ENCODE assay signal across 9 cellular contexts in genomic region chr6:45479834-45480696, GRCh38.
A peak's percentile ranks its signal among the peaks of the same experiment; 100 is the strongest.
DNase-seq lines count a peak whose midpoint lies in the region; ATAC-seq, FAIRE-seq and TF ChIP-seq lines count a peak whose summit lies in the region.
"Had no signal": no experiment of that assay in that cellular context is flagged by ENCODE, and none has a peak within 500 bp of the region (broad histone marks: within the 10 kb centered on the region; RNA-seq: fewer than 3 reads in every experiment).

No MANE protein-coding gene starts in this region.

- TF ChIP-seq POLR2A in ovary (IDR thresholded peaks at IDR 0.05) = no peak
- no peak for TF ChIP-seq POLR2A in heart left ventricle (IDR thresholded peaks at IDR 0.05)

- H3K9me3 ChIP-seq in ovary (no peaks in the 10 kb centered on the region), heart left ventricle (no peaks in the 10 kb centered on the region), OCI-LY7 (ENCODE audit: low read length) (no peaks in the 10 kb centered on the region)

- no peak overlapping the region for H3K4me2 ChIP-seq in OCI-LY7 (ENCODE audit: low read length)

- H3K4me1 ChIP-seq in ovary (ENCODE audit: insufficient read depth) = no peaks in the 10 kb centered on the region
- peaks cover 0 to 36% (median 0%) of the 10 kb centered on the region in 12 donors for H3K4me1 ChIP-seq in heart left ventricle
- no peaks in the 10 kb centered on the region for H3K4me1 ChIP-seq in OCI-LY7 (ENCODE audit: insufficient read depth, low read length, poor library complexity, severe bottlenecking)

- H3K36me3 ChIP-seq in ovary = no peaks in the 10 kb centered on the region
- no peaks in the 10 kb centered on the region for H3K36me3 ChIP-seq in heart left ventricle
- H3K36me3 ChIP-seq in OCI-LY7 (ENCODE audit: insufficient read depth, low read length) = no peaks in the 10 kb centered on the region

- no TSS peak for BruUV-seq in OCI-LY7 (replicated peaks; lab: Mats Ljungman, UMichigan)

- H3K4me3 ChIP-seq in fibroblast of pulmonary artery (replicated peaks; ENCODE audit: low read depth, low read length) (no peak overlapping the region), ovary (no peak overlapping the region), heart left ventricle (peak overlapping the region in 2 of 12 donors; percentile 16 to 35), OCI-LY7 (ENCODE audit: low read depth, low read length, poor library complexity, severe bottlenecking) (no peak overlapping the region)

- TF ChIP-seq EP300 in ovary (IDR thresholded peaks at IDR 0.05) = no peak

- no peak for TF ChIP-seq CTCF in D721Med (IDR thresholded peaks at IDR 0.05; ENCODE audit: insufficient read depth, missing control alignments)
- TF ChIP-seq CTCF in fibroblast of pulmonary artery (IDR thresholded peaks at IDR 0.05; ENCODE audit: low read length, missing control alignments) = no peak
- TF ChIP-seq CTCF in ovary (IDR thresholded peaks at IDR 0.05) = no peak
- TF ChIP-seq CTCF in heart left ventricle (IDR thresholded peaks at IDR 0.05) = no peak
- TF ChIP-seq CTCF in OCI-LY7 (conservative IDR thresholded peaks at IDR 0.05; ENCODE audit: low read length) = no peak

- 40 to 52% (median 50%) methylated on average over 7 of the region's 7 CpGs for WGBS in ovary, 3 donors
- WGBS in heart left ventricle, 4 donors = 73 to 77% (median 75%) methylated on average over 7 of the region's 7 CpGs

- H2AFZ ChIP-seq in OCI-LY7 (ENCODE audit: low read length) = no peak overlapping the region

- H4K20me1 ChIP-seq in OCI-LY7 (ENCODE audit: insufficient read depth, low read length) = no peaks in the 10 kb centered on the region

- no peaks in the 10 kb centered on the region for H3K27me3 ChIP-seq in ovary
- no peaks in the 10 kb centered on the region for H3K27me3 ChIP-seq in heart left ventricle

- peak; percentile 68 for ATAC-seq in GM21360 (IDR thresholded peaks at IDR 0.05; ENCODE audit: unreplicated experiment)
- ATAC-seq in HG03575 (IDR thresholded peaks at IDR 0.05; ENCODE audit: extremely low read depth, insufficient number of reproducible peaks, low FRiP score, unreplicated experiment) = peak; percentile 80
- ATAC-seq in heart left ventricle = no peak
- ATAC-seq in GM21737 (IDR thresholded peaks at IDR 0.05; ENCODE audit: unreplicated experiment) = no peak

- H3K27ac ChIP-seq in ovary (no peak overlapping the region), heart left ventricle (peak overlapping the region in 1 of 12 donors; percentile 21), OCI-LY7 (ENCODE audit: low read depth, low read length, poor library complexity, severe bottlenecking) (no peak overlapping the region)

- no peaks in the 10 kb centered on the region for H3K9me2 ChIP-seq in OCI-LY7 (ENCODE audit: insufficient read depth, low read length)

- POLR2A ChIA-PET in OCI-LY7 (lab: Charles Lee) = no interaction called here

- no peaks in the 10 kb centered on the region for H3K79me2 ChIP-seq in OCI-LY7 (ENCODE audit: insufficient read depth, low read depth, low read length)

- peak; percentile 91 for FAIRE-seq in D721Med (lab: Jason Lieb, UNC)
- FAIRE-seq: H1 had no signal

- CTCF ChIA-PET in OCI-LY7 (lab: Charles Lee; ENCODE audit: unreplicated experiment) = no interaction called here

- DNase-seq in D721Med (ENCODE audit: insufficient read length, low spot score) (no peak), fibroblast of pulmonary artery (ENCODE audit: low read depth) (peak; percentile 73), ovary (no peak), heart left ventricle (no peak), OCI-LY7 (ENCODE audit: low spot score) (no peak)

- intact Hi-C loops in ovary (cut with DNase I) = no loop called here
- intact Hi-C loops in heart left ventricle (cut with DNase I) = no loop called here
- intact Hi-C loops in OCI-LY7 (cut with micrococcal nuclease; ENCODE audit: unreplicated experiment) = no loop called here

Comparison
In these comparisons a context has a peak if more than half of its experiments do, and no peak if none do; other contexts are left out.
1. ATAC-seq: peak in GM21360 (single experiment) and HG03575 (single experiment); none in heart left ventricle (0 of 4) and GM21737 (single experiment).